ENCODE assay signal across 33 cellular contexts in genomic region chr1:11658542-11658941, GRCh38. TPM values are rescaled to one million over a fixed set of nuclear protein-coding genes. Genes with fewer than 3 reads are reported as not detected.
"Had no signal": no experiment of that assay in that cellular context is flagged by ENCODE, and none has a peak within 500 bp of the region (broad histone marks: within the 10 kb centered on the region; RNA-seq: fewer than 3 reads in every experiment).

No MANE protein-coding gene starts in this region.

- DNase-seq: activated CD4-positive, alpha-beta memory T cell treated with anti-CD3 and anti-CD28 coated beads, Interleukin-2, amount 10 ng/mL, durations not matched to agents 7 days and 5 days; activated CD4-positive, alpha-beta T cell treated with anti-CD3 and anti-CD28 coated beads for 1 hour; activated CD4-positive, alpha-beta T cell treated with anti-CD3 and anti-CD28 coated beads for 36 hours; activated CD4-positive, alpha-beta T cell treated with anti-CD3 and anti-CD28 coated beads for 48 hours; activated CD4-positive, alpha-beta T cell treated with anti-CD3 and anti-CD28 coated beads, Interleukin-2, amount 10 ng/mL, durations not matched to agents 7 days and 5 days; activated CD4-positive, alpha-beta T cell treated with anti-CD3 and anti-CD28 coated beads, Interleukin-2, amount 50 U/mL, for 48 hours; activated CD4-positive, CD25-positive, alpha-beta regulatory T cell; activated CD8-positive, alpha-beta memory T cell treated with anti-CD3 and anti-CD28 coated beads for 24 hours; activated CD8-positive, alpha-beta memory T cell treated with anti-CD3 and anti-CD28 coated beads, Interleukin-2, amount 10 ng/mL, durations not matched to agents 7 days and 5 days; activated CD8-positive, alpha-beta memory T cell treated with anti-CD3 and anti-CD28 coated beads, Interleukin-2, amount 50 U/mL, for 48 hours; activated CD8-positive, alpha-beta T cell treated with anti-CD3 and anti-CD28 coated beads, Interleukin-2, amount 10 ng/mL, durations not matched to agents 7 days and 5 days; activated effector memory CD4-positive, alpha-beta T cell treated with Interleukin-2 at 50 U/mL for 16 hours; activated gamma-delta T cell; activated naive CD4-positive, alpha-beta T cell treated with anti-CD3 and anti-CD28 coated beads, Interleukin-2, amount 10 ng/mL, durations not matched to agents 7 days and 5 days; activated naive CD4-positive, alpha-beta T cell treated with Interleukin-2 at 50 U/mL for 16 hours; activated naive CD8-positive, alpha-beta T cell treated with anti-CD3 and anti-CD28 coated beads, Interleukin-2, amount 10 ng/mL, durations not matched to agents 7 days and 5 days; activated naive CD8-positive, alpha-beta T cell treated with anti-CD3 and anti-CD28 coated beads, Interleukin-2, amount 50 U/mL, for 24 hours; activated T-cell treated with anti-CD3 and anti-CD28 coated beads, Interleukin-2, amount 50 U/mL, for 24 hours; activated T-cell treated with anti-CD3 and anti-CD28 coated beads, Interleukin-2, amount 50 U/mL, for 48 hours; amygdala; anterior cingulate cortex; caudate nucleus; cerebellar nuclear complex; T-helper 1 cell; T-helper 2 cell; T-helper 9 cell; WERI-Rb-1 had no signal

- ATAC-seq: activated CD4-positive, alpha-beta T cell treated with anti-CD3 and anti-CD28 coated beads for 36 hours; activated CD4-positive, CD25-positive, alpha-beta regulatory T cell treated with anti-CD3 and anti-CD28 coated beads, Interleukin-2, amount 50 U/mL, for 24 hours; activated CD8-positive, alpha-beta memory T cell treated with anti-CD3 and anti-CD28 coated beads, Interleukin-2, amount 10 ng/mL, durations not matched to agents 7 days and 5 days; activated CD8-positive, alpha-beta T cell treated with anti-CD3 and anti-CD28 coated beads, Interleukin-2, amount 10 ng/mL, durations not matched to agents 7 days and 5 days; activated naive CD8-positive, alpha-beta T cell treated with anti-CD3 and anti-CD28 coated beads, Interleukin-2, amount 50 U/mL, for 24 hours; WTC11 had no signal

- H3K9me3 ChIP-seq: ascending aorta had no signal

- H3K4me3 ChIP-seq: ascending aorta, cardiac muscle cell had no signal

- FAIRE-seq: bronchial epithelial cell, TTC549 had no signal

- H3K27ac ChIP-seq: ascending aorta, cardiac muscle cell, WERI-Rb-1 had no signal

- H3K27me3 ChIP-seq: ascending aorta, cardiac muscle cell had no signal

RNA-seq across cellular contexts. Expression of gene DRAXIN, which starts 33.0 kb away (rescaled TPM):
- total RNA-seq: bronchial epithelial cell had no signal
- polyA plus RNA-seq: cardiac muscle cell had no signal
